In the genomic region with DNA sequence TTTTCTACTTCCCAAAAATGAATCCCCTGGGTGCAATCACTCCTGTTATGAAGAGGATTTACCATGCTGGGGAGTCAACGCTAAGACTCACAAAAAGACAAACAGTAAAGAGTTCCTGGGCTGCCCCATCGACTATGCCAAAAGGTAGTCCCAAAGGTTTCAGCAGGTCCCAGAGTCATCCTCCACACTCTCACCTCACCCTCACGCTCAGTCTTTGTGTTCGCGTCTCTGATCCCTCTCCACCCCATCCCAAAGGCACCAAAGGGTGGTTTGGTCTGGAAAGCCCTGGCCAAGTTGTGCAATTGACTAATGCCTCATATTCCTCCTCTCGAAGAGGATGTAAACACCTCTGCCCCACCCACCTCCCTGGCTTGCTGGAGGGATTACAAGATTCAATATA, we compare ENCODE assay signal across 27 cellular contexts.
"Had no signal": no experiment of that assay in that cellular context is flagged by ENCODE, and none has a peak within 500 bp of the region (broad histone marks: within the 10 kb centered on the region; RNA-seq: fewer than 3 reads in every experiment).

No MANE protein-coding gene starts in this region.

- H3K27ac Mint-ChIP-seq: mesothelial cell of epicardium; naive B cell; natural killer cell treated with Interleukin-12 subunit alpha and Interleukin-12 subunit beta and Interleukin-15 and Interleukin-18, amount 100 ng/mL, for 72 hours; stimulated activated naive CD8-positive, alpha-beta T cell treated with anti-CD3 and anti-CD28 coated beads, Interleukin-15, amount 100 ng/mL, for 72 hours had no signal

- H3K9me3 ChIP-seq: gastrocnemius medialis, mucosa of descending colon, neutrophil, pancreas, suprapubic skin, transverse colon, vagina had no signal

- H3K4me1 ChIP-seq: gastrocnemius medialis, pancreas, transverse colon, vagina had no signal

- H3K27ac ChIP-seq: dorsolateral prefrontal cortex, gastrocnemius medialis, neutrophil, pancreas, suprapubic skin, transverse colon, vagina had no signal

- H3K4me1 Mint-ChIP-seq: naive B cell; neural crest cell; stimulated activated naive CD8-positive, alpha-beta T cell treated with anti-CD3 and anti-CD28 coated beads, Interleukin-15, amount 100 ng/mL, for 72 hours had no signal

- H3K27me3 ChIP-seq: gastrocnemius medialis, pancreas, suprapubic skin, transverse colon, vagina had no signal

- ATAC-seq: gastrocnemius medialis; left lobe of liver; mucosa of descending colon; pancreas; sciatic nerve; stimulated activated naive CD8-positive, alpha-beta T cell treated with anti-CD3 and anti-CD28 coated beads, Interleukin-15, amount 100 ng/mL, for 72 hours had no signal

- H3K4me3 ChIP-seq: dorsolateral prefrontal cortex, gastrocnemius medialis, lung, mucosa of descending colon, pancreas, smooth muscle cell, suprapubic skin, transverse colon, vagina had no signal

- DNase-seq: dorsolateral prefrontal cortex; effector CD8-positive, alpha-beta T cell; erythroblast; foreskin fibroblast; gastrocnemius medialis; head of caudate nucleus; mesenchymal stem cell; mucosa of descending colon; naive B cell; pancreas; stimulated activated CD4-positive, alpha-beta T cell treated with anti-CD3 and anti-CD28 coated beads, Interleukin-12 subunit alpha, Interleukin-12 subunit beta, amount 100 ng/mL, for 4 hours; stimulated activated CD4-positive, alpha-beta T cell treated with anti-CD3 and anti-CD28 coated beads, Interleukin-1b, Interleukin-23, amount 100 ng/mL, for 48 hours; stimulated activated CD4-positive, alpha-beta T cell treated with anti-CD3 and anti-CD28 coated beads, Interleukin-4, amount 100 ng/mL, for 1 hour; stimulated activated CD8-positive, alpha-beta memory T cell treated with anti-CD3 and anti-CD28 coated beads, Interleukin-4, amount 100 ng/mL, for 48 hours; stimulated activated naive CD4-positive, alpha-beta T cell; stimulated activated naive CD8-positive, alpha-beta T cell treated with anti-CD3 and anti-CD28 coated beads, Interleukin-15, amount 100 ng/mL, for 72 hours; transverse colon had no signal

- H3K4me2 ChIP-seq: smooth muscle cell had no signal

- H3K9me3 Mint-ChIP-seq: mesothelial cell of epicardium; naive B cell; natural killer cell treated with Interleukin-12 subunit alpha and Interleukin-12 subunit beta and Interleukin-15 and Interleukin-18, amount 100 ng/mL, for 72 hours; neural crest cell; stimulated activated naive CD8-positive, alpha-beta T cell treated with anti-CD3 and anti-CD28 coated beads, Interleukin-15, amount 100 ng/mL, for 72 hours had no signal

- H3K4me3 Mint-ChIP-seq: mesothelial cell of epicardium; naive B cell; natural killer cell treated with Interleukin-12 subunit alpha and Interleukin-12 subunit beta and Interleukin-15 and Interleukin-18, amount 100 ng/mL, for 72 hours; neural crest cell; stimulated activated naive CD8-positive, alpha-beta T cell treated with anti-CD3 and anti-CD28 coated beads, Interleukin-15, amount 100 ng/mL, for 72 hours had no signal

- H3K36me3 ChIP-seq: gastrocnemius medialis, neutrophil, pancreas, suprapubic skin, transverse colon, vagina had no signal

- H3K36me3 Mint-ChIP-seq: mesothelial cell of epicardium; naive B cell; natural killer cell treated with Interleukin-12 subunit alpha and Interleukin-12 subunit beta and Interleukin-15 and Interleukin-18, amount 100 ng/mL, for 72 hours had no signal
